In the genomic region with DNA sequence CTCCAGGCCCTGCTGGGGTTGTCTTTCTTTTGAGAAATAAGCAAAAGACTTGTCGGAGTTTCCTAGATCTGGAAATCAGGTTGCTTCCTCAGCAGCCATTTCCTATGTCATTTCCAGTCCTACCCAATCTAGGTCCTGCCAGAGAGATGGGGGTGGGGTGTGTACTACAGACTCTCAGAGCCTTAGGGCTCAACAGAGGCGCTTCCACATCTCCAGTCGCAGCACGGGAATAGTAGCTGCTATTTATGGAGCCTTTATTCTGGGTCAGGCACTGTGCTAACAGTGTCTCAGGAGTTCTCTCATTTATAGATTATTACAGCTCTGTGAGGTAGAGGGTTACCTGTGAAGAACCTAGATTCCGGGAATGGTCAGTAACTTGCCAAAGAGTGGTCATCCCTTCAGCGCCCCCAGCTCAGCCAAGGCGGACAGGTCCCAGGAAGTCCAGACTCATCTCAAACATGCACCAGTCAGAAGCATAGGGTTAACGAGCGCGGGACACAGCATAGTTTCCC, we compare ENCODE assay signal across 28 cellular contexts. TPM values are rescaled to one million over a fixed set of nuclear protein-coding genes. Genes with fewer than 3 reads are reported as not detected.
"Had no signal": no experiment of that assay in that cellular context is flagged by ENCODE, and none has a peak within 500 bp of the region (broad histone marks: within the 10 kb centered on the region; RNA-seq: fewer than 3 reads in every experiment).

No MANE protein-coding gene starts in this region.

- H3K36me3 Mint-ChIP-seq: stimulated activated effector memory CD8-positive, alpha-beta T cell treated with anti-CD3 and anti-CD28 coated beads, Interleukin-12 subunit alpha, Interleukin-12 subunit beta, amount 100 ng/mL, for 72 hours had no signal

- DNase-seq: cortex of kidney; endodermal cell; foreskin keratinocyte; kidney glomerular epithelial cell; mesenchymal stem cell; midbrain; naive thymus-derived CD4-positive, alpha-beta T cell; nephron progenitor cell; nucleus accumbens; ovary; retina; stimulated activated CD4-positive, alpha-beta T cell treated with anti-CD3 and anti-CD28 coated beads, Interleukin-2, amount 100 ng/mL, for 24 hours; stimulated activated CD4-positive, alpha-beta T cell treated with anti-CD3 and anti-CD28 coated beads, Interleukin-4, amount 100 ng/mL, for 24 hours; stimulated activated naive CD4-positive, alpha-beta T cell treated with Interleukin-2 at 50 U/mL for 16 hours; stomach; thyroid gland; trophoblast cell had no signal

- H3K27ac Mint-ChIP-seq: endodermal cell; naive thymus-derived CD4-positive, alpha-beta T cell; nephron progenitor cell; stimulated activated effector memory CD8-positive, alpha-beta T cell treated with anti-CD3 and anti-CD28 coated beads, Interleukin-12 subunit alpha, Interleukin-12 subunit beta, amount 100 ng/mL, for 72 hours had no signal

- H3K36me3 ChIP-seq: esophagus muscularis mucosa, ovary, stomach, thyroid gland, vagina had no signal

- H3K27me3 ChIP-seq: esophagus muscularis mucosa, hepatocyte, ovary, thyroid gland, vagina had no signal

- H3K4me1 ChIP-seq: esophagus muscularis mucosa, foreskin keratinocyte, stomach, thyroid gland, vagina had no signal

- H3K27ac ChIP-seq: esophagus muscularis mucosa, foreskin keratinocyte, hepatocyte, ovary, stomach, thyroid gland, vagina had no signal

- H3K4me1 Mint-ChIP-seq: nephron progenitor cell had no signal

- ATAC-seq: foreskin keratinocyte; naive thymus-derived CD4-positive, alpha-beta T cell; sciatic nerve; stimulated activated effector memory CD8-positive, alpha-beta T cell treated with anti-CD3 and anti-CD28 coated beads, Interleukin-12 subunit alpha, Interleukin-12 subunit beta, amount 100 ng/mL, for 72 hours had no signal

- H3K4me3 ChIP-seq: esophagus muscularis mucosa, hepatocyte, ovary, smooth muscle cell, stomach, thyroid gland, vagina had no signal

- H3K4me3 Mint-ChIP-seq: endodermal cell; naive thymus-derived CD4-positive, alpha-beta T cell; nephron progenitor cell; stimulated activated effector memory CD8-positive, alpha-beta T cell treated with anti-CD3 and anti-CD28 coated beads, Interleukin-12 subunit alpha, Interleukin-12 subunit beta, amount 100 ng/mL, for 72 hours had no signal

- H3K9me3 ChIP-seq: esophagus muscularis mucosa, ovary, stomach, thyroid gland, vagina had no signal

RNA-seq across cellular contexts. Expression of a gene that starts 21.9 kb away (rescaled TPM):
- total RNA-seq: endothelial cell of umbilical vein, fibroblast of lung, posterior vena cava, sciatic nerve, subcutaneous adipose tissue, temporal lobe, thyroid gland had no signal
